Comparison of ENCODE assay signal across 8 cellular contexts in the genomic region with DNA sequence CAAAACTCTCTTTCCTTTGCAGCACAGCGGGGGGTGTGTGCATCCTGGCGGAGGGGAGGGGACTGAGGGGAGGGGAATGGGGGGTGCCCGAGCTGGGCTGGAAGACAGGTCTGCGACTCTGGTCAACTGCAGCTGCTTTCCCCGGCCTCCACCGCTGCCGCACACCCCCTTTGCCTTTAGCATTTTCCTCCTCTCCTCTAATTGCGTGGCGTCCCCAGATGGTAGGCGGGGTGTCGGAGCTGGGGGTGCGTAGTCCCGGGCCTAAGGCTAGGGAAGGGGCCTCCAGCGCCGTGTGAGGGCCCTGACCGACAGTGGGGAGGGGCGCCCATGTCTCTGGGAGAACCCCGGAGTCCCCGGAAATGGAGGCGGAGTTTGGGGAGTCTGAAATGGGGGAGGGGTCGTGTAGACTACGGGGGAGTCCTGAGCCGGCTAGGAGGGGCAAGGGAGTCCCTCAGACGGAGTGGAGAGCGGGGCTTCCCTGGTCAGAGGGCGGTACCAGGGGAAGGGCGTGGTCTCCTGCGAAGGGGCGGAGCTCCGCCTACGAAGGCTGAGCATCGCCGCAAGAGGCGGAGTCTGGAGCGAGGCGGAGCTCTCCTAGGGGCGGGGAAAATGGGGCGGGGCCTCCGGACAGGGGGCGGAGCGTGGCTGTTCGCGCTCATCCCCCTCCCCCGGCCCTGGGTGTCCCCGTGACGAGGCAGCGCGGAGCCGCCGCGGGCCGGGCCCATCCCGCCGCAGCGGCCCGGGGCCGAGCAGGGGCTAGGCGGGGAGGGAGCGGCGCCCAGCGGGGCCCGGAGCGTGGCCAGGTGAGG. TPM values are rescaled to one million over a fixed set of nuclear protein-coding genes. Genes with fewer than 3 reads are reported as not detected.
DNase-seq lines count a peak whose midpoint lies in the region; ATAC-seq and TF ChIP-seq lines count a peak whose summit lies in the region.

A gene with protein sequence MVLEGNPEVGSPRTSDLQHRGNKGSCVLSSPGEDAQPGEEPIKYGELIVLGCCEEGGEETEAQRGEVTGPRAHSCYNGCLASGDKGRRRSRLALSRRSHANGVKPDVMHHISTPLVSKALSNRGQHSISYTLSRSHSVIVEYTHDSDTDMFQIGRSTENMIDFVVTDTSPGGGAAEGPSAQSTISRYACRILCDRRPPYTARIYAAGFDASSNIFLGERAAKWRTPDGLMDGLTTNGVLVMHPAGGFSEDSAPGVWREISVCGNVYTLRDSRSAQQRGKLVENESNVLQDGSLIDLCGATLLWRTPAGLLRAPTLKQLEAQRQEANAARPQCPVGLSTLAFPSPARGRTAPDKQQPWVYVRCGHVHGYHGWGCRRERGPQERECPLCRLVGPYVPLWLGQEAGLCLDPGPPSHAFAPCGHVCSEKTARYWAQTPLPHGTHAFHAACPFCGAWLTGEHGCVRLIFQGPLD (plus strand): TSS at position 681 of the 809 bp plus-strand sequence. CDS start 1,224 bp downstream, outside the sequence.

- peak; percentile 85 for DNase-seq in ACHN
- peak; percentile 96 for DNase-seq in NCI-H2227 (lab: John Stamatoyannopoulos, UW; ENCODE audit: unreplicated experiment)
- DNase-seq in activated CD4-positive, alpha-beta T cell treated with anti-CD3 and anti-CD28 coated beads for 24 hours (ENCODE audit: low read depth in 2 of 2): peak; percentile 89 to 96
- no peak for DNase-seq in chondrocyte (ENCODE audit: low spot score)
- DNase-seq in kidney tubule cell (ENCODE audit: low spot score): peak; percentile 89
- peak; percentile 91 to 94 for DNase-seq in stimulated activated CD4-positive, alpha-beta T cell treated with anti-CD3 and anti-CD28 coated beads, Interleukin-15, amount 100 ng/mL, for 48 hours (ENCODE audit: low read depth in 2 of 2)

- no peak for TF ChIP-seq CTCF in chondrocyte (IDR thresholded peaks at IDR 0.05)

- H3K4me1 Mint-ChIP-seq in chondrocyte (ENCODE audit: low read depth): peaks cover 14% of the 10 kb centered on the region

- no peaks in the 10 kb centered on the region for H3K9me3 Mint-ChIP-seq in chondrocyte (ENCODE audit: low read depth)

- no peaks in the 10 kb centered on the region for H3K27me3 Mint-ChIP-seq in chondrocyte (ENCODE audit: low read depth)

- in situ Hi-C loops in ACHN (cut with HindIII; ENCODE audit: low pct_ligation_motif_present, low pct_unique_long_range_greater_than_20kb, low sequenced_read_pairs): no loop called here

- peak within 1 kb of the TSS; percentile 81 for H3K4me3 Mint-ChIP-seq in chondrocyte (ENCODE audit: unreplicated experiment)

- peaks cover 5% of the 10 kb centered on the region for H3K36me3 Mint-ChIP-seq in chondrocyte (ENCODE audit: low read depth)

- ATAC-seq in GM18907 (IDR thresholded peaks at IDR 0.05; ENCODE audit: unreplicated experiment) (peak; percentile 71), HG03159 (IDR thresholded peaks at IDR 0.05; ENCODE audit: unreplicated experiment) (peak; percentile 69)

- H3K27ac Mint-ChIP-seq in chondrocyte (ENCODE audit: unreplicated experiment): peak within 1 kb of the TSS; percentile 57

RNA-seq across cellular contexts. Expression of the gene that starts here (rescaled TPM):
- 9.1 to 10.5 TPM (median 10.0 TPM) in 3 replicates for total RNA-seq in chondrocyte
